8 cellular contexts compared by ENCODE assay signal in the genomic region with DNA sequence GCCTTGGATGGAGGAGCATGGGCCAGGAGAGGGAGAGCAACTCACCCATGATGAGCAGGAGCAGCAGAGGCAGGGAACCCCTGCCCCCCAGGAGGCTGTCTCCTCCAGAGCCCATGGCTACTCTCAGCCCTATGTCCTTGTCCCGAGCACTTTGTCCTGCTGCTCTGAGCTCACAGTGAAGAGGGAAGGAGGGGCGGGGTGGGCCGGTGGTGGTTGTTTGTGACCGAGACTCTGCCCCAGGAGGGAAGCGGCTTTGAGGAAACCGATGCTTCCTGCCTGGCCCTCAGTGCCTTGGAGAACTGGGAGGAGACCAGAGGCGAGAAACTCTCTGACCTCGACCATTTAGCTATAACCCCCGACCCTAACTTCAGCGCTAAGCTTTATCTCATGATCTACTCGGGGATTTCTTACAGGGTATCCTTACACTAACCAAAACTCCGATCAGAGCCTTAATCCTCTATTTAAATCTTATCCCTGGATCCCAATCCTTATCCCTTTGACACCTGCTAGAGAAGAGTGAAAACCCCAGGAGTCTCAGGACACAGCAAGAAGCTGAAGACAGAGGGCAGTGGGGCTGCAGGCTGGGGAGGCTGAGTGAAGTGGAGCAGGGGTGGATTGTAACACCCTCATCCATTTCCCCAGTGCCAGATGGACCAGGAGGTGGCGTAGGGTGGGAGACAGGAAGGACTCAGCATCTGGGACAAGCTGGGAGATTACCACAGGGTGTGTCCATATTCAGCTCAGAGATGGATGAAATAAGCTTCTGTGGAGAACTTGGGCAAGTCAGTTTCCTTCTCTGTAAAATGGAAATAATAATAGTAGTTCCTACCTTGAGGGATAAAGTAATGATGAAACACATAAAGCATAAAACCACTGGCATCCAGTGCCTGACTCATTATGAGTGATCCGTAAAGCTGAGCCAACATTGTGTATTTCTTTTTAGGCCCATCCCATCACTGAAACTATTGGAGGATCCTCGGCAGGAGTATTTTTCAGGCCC. TPM values are rescaled to one million over a fixed set of nuclear protein-coding genes. Genes with fewer than 3 reads are reported as not detected.
A peak's percentile ranks its signal among the peaks of the same experiment; 100 is the strongest.
DNase-seq lines count a peak whose midpoint lies in the region; ATAC-seq and TF ChIP-seq lines count a peak whose summit lies in the region.

ROBO4 (minus strand) TSS at position 185 of the 1,000 bp plus-strand sequence; CDS start at position 115, 70 bp downstream.

- H3K4me1 Mint-ChIP-seq in CD14-positive monocyte: peaks cover 23% of the 10 kb centered on the region

- no peak within 1 kb of the TSS for H3K9ac ChIP-seq in parathyroid adenoma

- H3K9me3 ChIP-seq in parathyroid adenoma (ENCODE audit: control insufficient read depth, low read length): no peaks in the 10 kb centered on the region

- no peaks in the 10 kb centered on the region for H3K36me3 Mint-ChIP-seq in CD14-positive monocyte

- no peak within 1 kb of the TSS for H3K4me3 Mint-ChIP-seq in CD14-positive monocyte

- TF ChIP-seq CTCF in CD14-positive monocyte (IDR thresholded peaks at IDR 0.05) (no peak), parathyroid adenoma (IDR thresholded peaks at IDR 0.05) (no peak)

- no peak within 1 kb of the TSS for H2AFZ ChIP-seq in parathyroid adenoma

- peak within 1 kb of the TSS; percentile 84 for H3K27ac ChIP-seq in parathyroid adenoma

- H3K4me3 ChIP-seq in parathyroid adenoma (ENCODE audit: low read depth, low read length): peak within 1 kb of the TSS; percentile 40

- no peaks in the 10 kb centered on the region for H3K36me3 ChIP-seq in parathyroid adenoma (ENCODE audit: control insufficient read depth, insufficient read depth, low read length)

- peaks cover 2 to 13% (median 3%) of the 10 kb centered on the region in 3 donors for H3K27me3 Mint-ChIP-seq in CD14-positive monocyte (ENCODE audit: low read depth in 3 of 3)

- H3K4me2 ChIP-seq in parathyroid adenoma (ENCODE audit: low read length): peak within 1 kb of the TSS; percentile 17

- no peaks in the 10 kb centered on the region for H3K79me2 ChIP-seq in parathyroid adenoma

- no peaks in the 10 kb centered on the region for H3K4me1 ChIP-seq in parathyroid adenoma

- ATAC-seq in GM18511 (IDR thresholded peaks at IDR 0.05; ENCODE audit: unreplicated experiment) (no peak), GM21786 (IDR thresholded peaks at IDR 0.05; ENCODE audit: unreplicated experiment) (no peak)

- no peak for DNase-seq in CD14-positive monocyte (ENCODE audit: low spot score)
- peak; percentile 51 to 84 for DNase-seq in SW 1271 (lab: John Stamatoyannopoulos, UW)
- peak; percentile 87 for DNase-seq in fibroblast of the conjunctiva (ENCODE audit: low read depth)
- DNase-seq in KG1 (lab: John Stamatoyannopoulos, UW): no peak
- no peak for DNase-seq in NCI-H2081 (lab: John Stamatoyannopoulos, UW)

- H3K9me3 Mint-ChIP-seq in CD14-positive monocyte: no peaks in the 10 kb centered on the region

- peak within 1 kb of the TSS in 4 of 7 donors; percentile 9 to 50 (median 26) for H3K27ac Mint-ChIP-seq in CD14-positive monocyte

- H3K27me3 ChIP-seq in parathyroid adenoma (ENCODE audit: control insufficient read depth, insufficient read depth, low read length): no peaks in the 10 kb centered on the region

- intact Hi-C loops in CD14-positive monocyte (cut with micrococcal nuclease): no loop called here

RNA-seq across cellular contexts. Expression of gene ROBO4, which starts in this region (rescaled TPM):
- polyA plus RNA-seq in CD14-positive monocyte: under 1 TPM in 1 of 2 donors, not detected in 1; 0.20 TPM

Comparison
In these comparisons a context has a peak if more than half of its experiments do, and no peak if none do; other contexts are left out.
1. DNase-seq: peak in SW 1271 (2 of 2) and fibroblast of the conjunctiva (single experiment); none in CD14-positive monocyte (single experiment), KG1 (single experiment) and NCI-H2081 (0 of 2).